In the genomic region with DNA sequence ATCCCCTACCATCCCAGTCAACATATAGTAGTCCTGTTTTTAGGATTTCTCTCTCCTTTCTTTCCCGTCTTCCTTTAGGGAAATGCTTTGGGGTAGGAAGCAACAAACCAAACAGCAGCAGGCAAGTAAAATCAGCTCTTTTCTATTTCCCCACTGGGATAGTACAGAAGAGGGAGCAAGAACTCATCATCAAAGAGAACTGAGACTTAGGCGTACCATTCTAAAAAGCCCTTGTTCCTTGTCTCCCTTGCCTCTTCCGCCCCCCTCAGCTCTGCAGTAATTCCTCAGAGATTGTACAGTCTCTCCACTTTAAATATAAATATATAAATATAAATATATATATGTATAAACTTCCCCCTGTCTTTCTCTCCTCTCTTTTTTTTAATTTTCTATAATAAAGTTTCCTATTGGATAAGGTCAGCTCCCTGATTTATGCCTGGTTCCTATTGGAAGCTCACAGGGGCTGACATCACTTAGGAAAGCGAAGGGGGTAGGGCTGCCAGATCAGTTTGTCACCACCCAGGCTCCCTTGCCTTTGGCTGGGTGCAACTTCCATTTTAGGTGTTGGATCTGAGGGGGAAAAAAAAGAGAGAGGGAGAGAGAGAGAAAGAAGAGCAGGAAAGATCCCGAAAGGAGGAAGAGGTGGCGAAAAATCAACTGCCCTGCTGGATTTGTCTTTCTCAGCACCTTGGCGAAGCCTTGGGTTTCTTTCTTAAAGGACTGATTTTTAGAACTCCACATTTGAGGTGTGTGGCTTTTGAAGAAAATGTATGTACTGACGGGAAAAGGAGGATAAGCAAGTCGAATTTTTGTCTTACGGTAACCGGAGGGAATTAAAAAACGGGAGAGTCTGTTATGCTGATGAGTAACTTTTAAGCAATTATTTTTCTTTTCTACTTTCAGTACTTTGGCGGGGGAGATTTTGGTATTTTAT, we compare ENCODE assay signal across 1 cellular context.
TF ChIP-seq lines count a peak whose summit lies in the region.

A gene with protein sequence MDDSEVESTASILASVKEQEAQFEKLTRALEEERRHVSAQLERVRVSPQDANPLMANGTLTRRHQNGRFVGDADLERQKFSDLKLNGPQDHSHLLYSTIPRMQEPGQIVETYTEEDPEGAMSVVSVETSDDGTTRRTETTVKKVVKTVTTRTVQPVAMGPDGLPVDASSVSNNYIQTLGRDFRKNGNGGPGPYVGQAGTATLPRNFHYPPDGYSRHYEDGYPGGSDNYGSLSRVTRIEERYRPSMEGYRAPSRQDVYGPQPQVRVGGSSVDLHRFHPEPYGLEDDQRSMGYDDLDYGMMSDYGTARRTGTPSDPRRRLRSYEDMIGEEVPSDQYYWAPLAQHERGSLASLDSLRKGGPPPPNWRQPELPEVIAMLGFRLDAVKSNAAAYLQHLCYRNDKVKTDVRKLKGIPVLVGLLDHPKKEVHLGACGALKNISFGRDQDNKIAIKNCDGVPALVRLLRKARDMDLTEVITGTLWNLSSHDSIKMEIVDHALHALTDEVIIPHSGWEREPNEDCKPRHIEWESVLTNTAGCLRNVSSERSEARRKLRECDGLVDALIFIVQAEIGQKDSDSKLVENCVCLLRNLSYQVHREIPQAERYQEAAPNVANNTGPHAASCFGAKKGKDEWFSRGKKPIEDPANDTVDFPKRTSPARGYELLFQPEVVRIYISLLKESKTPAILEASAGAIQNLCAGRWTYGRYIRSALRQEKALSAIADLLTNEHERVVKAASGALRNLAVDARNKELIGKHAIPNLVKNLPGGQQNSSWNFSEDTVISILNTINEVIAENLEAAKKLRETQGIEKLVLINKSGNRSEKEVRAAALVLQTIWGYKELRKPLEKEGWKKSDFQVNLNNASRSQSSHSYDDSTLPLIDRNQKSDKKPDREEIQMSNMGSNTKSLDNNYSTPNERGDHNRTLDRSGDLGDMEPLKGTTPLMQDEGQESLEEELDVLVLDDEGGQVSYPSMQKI (plus strand): TSS at position 502 of the 934 bp plus-strand sequence. CDS start 29,677 bp downstream, outside the sequence.

TF ChIP-seq in HEK293, 187 proteins besides CTCF, POLR2A, EP300 and RAD21 (continued from another document and continues in another):
- TF ChIP-seq, protein P1, sequence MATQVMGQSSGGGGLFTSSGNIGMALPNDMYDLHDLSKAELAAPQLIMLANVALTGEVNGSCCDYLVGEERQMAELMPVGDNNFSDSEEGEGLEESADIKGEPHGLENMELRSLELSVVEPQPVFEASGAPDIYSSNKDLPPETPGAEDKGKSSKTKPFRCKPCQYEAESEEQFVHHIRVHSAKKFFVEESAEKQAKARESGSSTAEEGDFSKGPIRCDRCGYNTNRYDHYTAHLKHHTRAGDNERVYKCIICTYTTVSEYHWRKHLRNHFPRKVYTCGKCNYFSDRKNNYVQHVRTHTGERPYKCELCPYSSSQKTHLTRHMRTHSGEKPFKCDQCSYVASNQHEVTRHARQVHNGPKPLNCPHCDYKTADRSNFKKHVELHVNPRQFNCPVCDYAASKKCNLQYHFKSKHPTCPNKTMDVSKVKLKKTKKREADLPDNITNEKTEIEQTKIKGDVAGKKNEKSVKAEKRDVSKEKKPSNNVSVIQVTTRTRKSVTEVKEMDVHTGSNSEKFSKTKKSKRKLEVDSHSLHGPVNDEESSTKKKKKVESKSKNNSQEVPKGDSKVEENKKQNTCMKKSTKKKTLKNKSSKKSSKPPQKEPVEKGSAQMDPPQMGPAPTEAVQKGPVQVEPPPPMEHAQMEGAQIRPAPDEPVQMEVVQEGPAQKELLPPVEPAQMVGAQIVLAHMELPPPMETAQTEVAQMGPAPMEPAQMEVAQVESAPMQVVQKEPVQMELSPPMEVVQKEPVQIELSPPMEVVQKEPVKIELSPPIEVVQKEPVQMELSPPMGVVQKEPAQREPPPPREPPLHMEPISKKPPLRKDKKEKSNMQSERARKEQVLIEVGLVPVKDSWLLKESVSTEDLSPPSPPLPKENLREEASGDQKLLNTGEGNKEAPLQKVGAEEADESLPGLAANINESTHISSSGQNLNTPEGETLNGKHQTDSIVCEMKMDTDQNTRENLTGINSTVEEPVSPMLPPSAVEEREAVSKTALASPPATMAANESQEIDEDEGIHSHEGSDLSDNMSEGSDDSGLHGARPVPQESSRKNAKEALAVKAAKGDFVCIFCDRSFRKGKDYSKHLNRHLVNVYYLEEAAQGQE (tag by site-specific recombination; IDR thresholded peaks at IDR 0.05): no peak
- 0 out of 2 replicates have a peak, but pooled peaks have one; percentile 51 for TF ChIP-seq ZNF501 (tag by site-specific recombination; IDR thresholded peaks at IDR 0.05)
- TF ChIP-seq GLIS1 (tag by site-specific recombination; IDR thresholded peaks at IDR 0.05): peak; percentile 26; the same call in 1 of the 2 replicates
- 0 out of 2 replicates have a peak, but pooled peaks have one; percentile 26 for TF ChIP-seq KLF10 (tag by site-specific recombination; IDR thresholded peaks at IDR 0.05)
- peak; percentile 17; the same call in 1 of the 2 replicates for TF ChIP-seq ZNF629 (tag by site-specific recombination; IDR thresholded peaks at IDR 0.05)
- no peak for TF ChIP-seq TCF7L2 (IDR thresholded peaks at IDR 0.05; ENCODE audit: borderline replicate concordance, low read depth, low read length)
- TF ChIP-seq ZNF311 (tag by site-specific recombination; IDR thresholded peaks at IDR 0.05; ENCODE audit: borderline replicate concordance): no peak
- TF ChIP-seq ZSCAN16 (tag by site-specific recombination; IDR thresholded peaks at IDR 0.05): no peak
- TF ChIP-seq ZNF2 (tag by site-specific recombination; IDR thresholded peaks at IDR 0.05): no peak
- TF ChIP-seq ZNF366 (tag by site-specific recombination; conservative IDR thresholded peaks at IDR 0.05): peak; percentile 98
- TF ChIP-seq, protein P2, sequence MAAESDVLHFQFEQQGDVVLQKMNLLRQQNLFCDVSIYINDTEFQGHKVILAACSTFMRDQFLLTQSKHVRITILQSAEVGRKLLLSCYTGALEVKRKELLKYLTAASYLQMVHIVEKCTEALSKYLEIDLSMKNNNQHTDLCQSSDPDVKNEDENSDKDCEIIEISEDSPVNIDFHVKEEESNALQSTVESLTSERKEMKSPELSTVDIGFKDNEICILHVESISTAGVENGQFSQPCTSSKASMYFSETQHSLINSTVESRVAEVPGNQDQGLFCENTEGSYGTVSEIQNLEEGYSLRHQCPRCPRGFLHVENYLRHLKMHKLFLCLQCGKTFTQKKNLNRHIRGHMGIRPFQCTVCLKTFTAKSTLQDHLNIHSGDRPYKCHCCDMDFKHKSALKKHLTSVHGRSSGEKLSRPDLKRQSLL (tag by site-specific recombination; IDR thresholded peaks at IDR 0.05): no peak
- TF ChIP-seq ZXDB (tag by site-specific recombination; IDR thresholded peaks at IDR 0.05): peak; percentile 28; the same call in 1 of the 2 replicates
- TF ChIP-seq ZNF600 (tag by site-specific recombination; IDR thresholded peaks at IDR 0.05): peak; percentile 66
- peak; percentile 95 for TF ChIP-seq PRDM1 (tag by site-specific recombination; IDR thresholded peaks at IDR 0.05)
- no peak for TF ChIP-seq ZNF223 (tag by site-specific recombination; IDR thresholded peaks at IDR 0.05)
- no peak for TF ChIP-seq YY2 (tag by site-specific recombination; IDR thresholded peaks at IDR 0.05)
- no peak for TF ChIP-seq ZNF140 (tag by site-specific recombination; IDR thresholded peaks at IDR 0.05)
- TF ChIP-seq, protein P3, sequence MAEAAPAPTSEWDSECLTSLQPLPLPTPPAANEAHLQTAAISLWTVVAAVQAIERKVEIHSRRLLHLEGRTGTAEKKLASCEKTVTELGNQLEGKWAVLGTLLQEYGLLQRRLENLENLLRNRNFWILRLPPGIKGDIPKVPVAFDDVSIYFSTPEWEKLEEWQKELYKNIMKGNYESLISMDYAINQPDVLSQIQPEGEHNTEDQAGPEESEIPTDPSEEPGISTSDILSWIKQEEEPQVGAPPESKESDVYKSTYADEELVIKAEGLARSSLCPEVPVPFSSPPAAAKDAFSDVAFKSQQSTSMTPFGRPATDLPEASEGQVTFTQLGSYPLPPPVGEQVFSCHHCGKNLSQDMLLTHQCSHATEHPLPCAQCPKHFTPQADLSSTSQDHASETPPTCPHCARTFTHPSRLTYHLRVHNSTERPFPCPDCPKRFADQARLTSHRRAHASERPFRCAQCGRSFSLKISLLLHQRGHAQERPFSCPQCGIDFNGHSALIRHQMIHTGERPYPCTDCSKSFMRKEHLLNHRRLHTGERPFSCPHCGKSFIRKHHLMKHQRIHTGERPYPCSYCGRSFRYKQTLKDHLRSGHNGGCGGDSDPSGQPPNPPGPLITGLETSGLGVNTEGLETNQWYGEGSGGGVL (tag by site-specific recombination; IDR thresholded peaks at IDR 0.05): peak; percentile 88
- no peak for TF ChIP-seq ZSCAN30 (tag by site-specific recombination; IDR thresholded peaks at IDR 0.05)
- peak; percentile 55; the same call in 1 of the 2 replicates for TF ChIP-seq ZBTB17 (tag by site-specific recombination; IDR thresholded peaks at IDR 0.05)
- TF ChIP-seq GLIS2 (tag by site-specific recombination; IDR thresholded peaks at IDR 0.05): peak; percentile 15; the same call in 1 of the 2 replicates
- TF ChIP-seq ZNF335 (tag by site-specific recombination; conservative IDR thresholded peaks at IDR 0.05): 0 out of 2 replicates have a peak, but pooled peaks have one; percentile 22
- TF ChIP-seq ZBTB48 (tag by site-specific recombination; IDR thresholded peaks at IDR 0.05): peak; percentile 38; the same call in 1 of the 2 replicates
- TF ChIP-seq, protein P4, sequence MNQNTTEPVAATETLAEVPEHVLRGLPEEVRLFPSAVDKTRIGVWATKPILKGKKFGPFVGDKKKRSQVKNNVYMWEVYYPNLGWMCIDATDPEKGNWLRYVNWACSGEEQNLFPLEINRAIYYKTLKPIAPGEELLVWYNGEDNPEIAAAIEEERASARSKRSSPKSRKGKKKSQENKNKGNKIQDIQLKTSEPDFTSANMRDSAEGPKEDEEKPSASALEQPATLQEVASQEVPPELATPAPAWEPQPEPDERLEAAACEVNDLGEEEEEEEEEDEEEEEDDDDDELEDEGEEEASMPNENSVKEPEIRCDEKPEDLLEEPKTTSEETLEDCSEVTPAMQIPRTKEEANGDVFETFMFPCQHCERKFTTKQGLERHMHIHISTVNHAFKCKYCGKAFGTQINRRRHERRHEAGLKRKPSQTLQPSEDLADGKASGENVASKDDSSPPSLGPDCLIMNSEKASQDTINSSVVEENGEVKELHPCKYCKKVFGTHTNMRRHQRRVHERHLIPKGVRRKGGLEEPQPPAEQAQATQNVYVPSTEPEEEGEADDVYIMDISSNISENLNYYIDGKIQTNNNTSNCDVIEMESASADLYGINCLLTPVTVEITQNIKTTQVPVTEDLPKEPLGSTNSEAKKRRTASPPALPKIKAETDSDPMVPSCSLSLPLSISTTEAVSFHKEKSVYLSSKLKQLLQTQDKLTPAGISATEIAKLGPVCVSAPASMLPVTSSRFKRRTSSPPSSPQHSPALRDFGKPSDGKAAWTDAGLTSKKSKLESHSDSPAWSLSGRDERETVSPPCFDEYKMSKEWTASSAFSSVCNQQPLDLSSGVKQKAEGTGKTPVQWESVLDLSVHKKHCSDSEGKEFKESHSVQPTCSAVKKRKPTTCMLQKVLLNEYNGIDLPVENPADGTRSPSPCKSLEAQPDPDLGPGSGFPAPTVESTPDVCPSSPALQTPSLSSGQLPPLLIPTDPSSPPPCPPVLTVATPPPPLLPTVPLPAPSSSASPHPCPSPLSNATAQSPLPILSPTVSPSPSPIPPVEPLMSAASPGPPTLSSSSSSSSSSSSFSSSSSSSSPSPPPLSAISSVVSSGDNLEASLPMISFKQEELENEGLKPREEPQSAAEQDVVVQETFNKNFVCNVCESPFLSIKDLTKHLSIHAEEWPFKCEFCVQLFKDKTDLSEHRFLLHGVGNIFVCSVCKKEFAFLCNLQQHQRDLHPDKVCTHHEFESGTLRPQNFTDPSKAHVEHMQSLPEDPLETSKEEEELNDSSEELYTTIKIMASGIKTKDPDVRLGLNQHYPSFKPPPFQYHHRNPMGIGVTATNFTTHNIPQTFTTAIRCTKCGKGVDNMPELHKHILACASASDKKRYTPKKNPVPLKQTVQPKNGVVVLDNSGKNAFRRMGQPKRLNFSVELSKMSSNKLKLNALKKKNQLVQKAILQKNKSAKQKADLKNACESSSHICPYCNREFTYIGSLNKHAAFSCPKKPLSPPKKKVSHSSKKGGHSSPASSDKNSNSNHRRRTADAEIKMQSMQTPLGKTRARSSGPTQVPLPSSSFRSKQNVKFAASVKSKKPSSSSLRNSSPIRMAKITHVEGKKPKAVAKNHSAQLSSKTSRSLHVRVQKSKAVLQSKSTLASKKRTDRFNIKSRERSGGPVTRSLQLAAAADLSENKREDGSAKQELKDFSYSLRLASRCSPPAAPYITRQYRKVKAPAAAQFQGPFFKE (tag by site-specific recombination; IDR thresholded peaks at IDR 0.05; ENCODE audit: borderline replicate concordance): no peak
- no peak for TF ChIP-seq ZIC2 (tag by site-specific recombination; IDR thresholded peaks at IDR 0.05)
- no peak for TF ChIP-seq ZNF202 (tag by site-specific recombination; IDR thresholded peaks at IDR 0.05; ENCODE audit: borderline replicate concordance)
- TF ChIP-seq, protein P5, sequence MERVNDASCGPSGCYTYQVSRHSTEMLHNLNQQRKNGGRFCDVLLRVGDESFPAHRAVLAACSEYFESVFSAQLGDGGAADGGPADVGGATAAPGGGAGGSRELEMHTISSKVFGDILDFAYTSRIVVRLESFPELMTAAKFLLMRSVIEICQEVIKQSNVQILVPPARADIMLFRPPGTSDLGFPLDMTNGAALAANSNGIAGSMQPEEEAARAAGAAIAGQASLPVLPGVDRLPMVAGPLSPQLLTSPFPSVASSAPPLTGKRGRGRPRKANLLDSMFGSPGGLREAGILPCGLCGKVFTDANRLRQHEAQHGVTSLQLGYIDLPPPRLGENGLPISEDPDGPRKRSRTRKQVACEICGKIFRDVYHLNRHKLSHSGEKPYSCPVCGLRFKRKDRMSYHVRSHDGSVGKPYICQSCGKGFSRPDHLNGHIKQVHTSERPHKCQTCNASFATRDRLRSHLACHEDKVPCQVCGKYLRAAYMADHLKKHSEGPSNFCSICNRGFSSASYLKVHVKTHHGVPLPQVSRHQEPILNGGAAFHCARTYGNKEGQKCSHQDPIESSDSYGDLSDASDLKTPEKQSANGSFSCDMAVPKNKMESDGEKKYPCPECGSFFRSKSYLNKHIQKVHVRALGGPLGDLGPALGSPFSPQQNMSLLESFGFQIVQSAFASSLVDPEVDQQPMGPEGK (tag by site-specific recombination; IDR thresholded peaks at IDR 0.05): peak; percentile 54; the same call in 1 of the 2 replicates
- TF ChIP-seq ZBTB20 (tag by site-specific recombination; IDR thresholded peaks at IDR 0.05): no peak
- 0 out of 2 replicates have a peak, but pooled peaks have one; percentile 19 for TF ChIP-seq ZNF843 (tag by site-specific recombination; IDR thresholded peaks at IDR 0.05)
- TF ChIP-seq ZNF132 (tag by site-specific recombination; IDR thresholded peaks at IDR 0.05; ENCODE audit: borderline replicate concordance): no peak
- TF ChIP-seq, protein P6, sequence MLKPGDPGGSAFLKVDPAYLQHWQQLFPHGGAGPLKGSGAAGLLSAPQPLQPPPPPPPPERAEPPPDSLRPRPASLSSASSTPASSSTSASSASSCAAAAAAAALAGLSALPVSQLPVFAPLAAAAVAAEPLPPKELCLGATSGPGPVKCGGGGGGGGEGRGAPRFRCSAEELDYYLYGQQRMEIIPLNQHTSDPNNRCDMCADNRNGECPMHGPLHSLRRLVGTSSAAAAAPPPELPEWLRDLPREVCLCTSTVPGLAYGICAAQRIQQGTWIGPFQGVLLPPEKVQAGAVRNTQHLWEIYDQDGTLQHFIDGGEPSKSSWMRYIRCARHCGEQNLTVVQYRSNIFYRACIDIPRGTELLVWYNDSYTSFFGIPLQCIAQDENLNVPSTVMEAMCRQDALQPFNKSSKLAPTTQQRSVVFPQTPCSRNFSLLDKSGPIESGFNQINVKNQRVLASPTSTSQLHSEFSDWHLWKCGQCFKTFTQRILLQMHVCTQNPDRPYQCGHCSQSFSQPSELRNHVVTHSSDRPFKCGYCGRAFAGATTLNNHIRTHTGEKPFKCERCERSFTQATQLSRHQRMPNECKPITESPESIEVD (tag by site-specific recombination; IDR thresholded peaks at IDR 0.05): no peak
